10 cellular contexts compared by ENCODE assay signal in genomic region chr2:186426153-186427016, GRCh38. TPM values are rescaled to one million over a fixed set of nuclear protein-coding genes. Genes with fewer than 3 reads are reported as not detected.
DNase-seq lines count a peak whose midpoint lies in the region; ATAC-seq and TF ChIP-seq lines count a peak whose summit lies in the region.
"Had no signal": no experiment of that assay in that cellular context is flagged by ENCODE, and none has a peak within 500 bp of the region (broad histone marks: within the 10 kb centered on the region; RNA-seq: fewer than 3 reads in every experiment).

No MANE protein-coding gene starts in this region.

- H3K4me3 ChIP-seq in OCI-LY3 (ENCODE audit: low read length), result no peak overlapping the region
- H3K4me3 ChIP-seq in thyroid gland (replicated peaks in 1 of 3), result no peak overlapping the region
- H3K4me3 ChIP-seq: esophagus muscularis mucosa had no signal

- intact Hi-C loops in thyroid gland (cut with DNase I), result no loop called here

- H3K79me2 ChIP-seq in OCI-LY3 (ENCODE audit: low read length), result no peaks in the 10 kb centered on the region

- H3K9ac ChIP-seq in OCI-LY3 (ENCODE audit: low read length), result no peak overlapping the region

- DNase-seq in KG1 (lab: John Stamatoyannopoulos, UW) (no peak), NCI-H2171 treated with DMSO at 0.1 percent for 48 hours (lab: John Stamatoyannopoulos, UW) (no peak), thyroid gland (no peak)
- DNase-seq in stimulated activated CD4-positive, alpha-beta T cell treated with anti-CD3 and anti-CD28 coated beads, Interleukin-12 subunit alpha, Interleukin-12 subunit beta, amount 100 ng/mL, for 4 hours, result no peak
- DNase-seq: SHP77 treated with DMSO at 0.1 percent for 48 hours had no signal

- H3K4me1 ChIP-seq in OCI-LY3 (ENCODE audit: low read length), result peaks cover 25% of the 10 kb centered on the region
- no peaks in the 10 kb centered on the region for H3K4me1 ChIP-seq in thyroid gland

- no peak for TF ChIP-seq POLR2A in thyroid gland (IDR thresholded peaks at IDR 0.05)

- peak; percentile 88 for ATAC-seq in GM18498 (IDR thresholded peaks at IDR 0.05; ENCODE audit: unreplicated experiment)
- peak; percentile 87 for ATAC-seq in GM19467 (IDR thresholded peaks at IDR 0.05; ENCODE audit: unreplicated experiment)
- ATAC-seq in HG03066 (IDR thresholded peaks at IDR 0.05; ENCODE audit: low read depth, unreplicated experiment), result peak; percentile 90

- peaks cover 53% of the 10 kb centered on the region for H3K27me3 ChIP-seq in OCI-LY3 (ENCODE audit: low read depth, low read length)
- no peaks in the 10 kb centered on the region for H3K27me3 ChIP-seq in thyroid gland
- H3K27me3 ChIP-seq: esophagus muscularis mucosa had no signal

- WGBS in thyroid gland, 2 donors, result 94% methylated on average over 3 of the region's 3 CpGs

- no peaks in the 10 kb centered on the region for H3K9me3 ChIP-seq in OCI-LY3 (ENCODE audit: insufficient read depth, low read length)
- no peaks in the 10 kb centered on the region for H3K9me3 ChIP-seq in thyroid gland
- H3K9me3 ChIP-seq: esophagus muscularis mucosa had no signal

- H2AFZ ChIP-seq in OCI-LY3 (ENCODE audit: low read depth, low read length), result no peak overlapping the region

- peak overlapping the region; percentile 63 for H3K4me2 ChIP-seq in OCI-LY3 (ENCODE audit: low read length)

- H4K20me1 ChIP-seq in OCI-LY3 (ENCODE audit: insufficient read depth, low read length), result peaks cover 43% of the 10 kb centered on the region

- H3K36me3 ChIP-seq in OCI-LY3 (replicated peaks; ENCODE audit: low read depth, low read length), result no peaks in the 10 kb centered on the region
- H3K36me3 ChIP-seq in thyroid gland, result no peaks in the 10 kb centered on the region
- H3K36me3 ChIP-seq: esophagus muscularis mucosa had no signal

- no peak for TF ChIP-seq CTCF in OCI-LY3 (IDR thresholded peaks at IDR 0.05; ENCODE audit: low read depth, low read length)
- TF ChIP-seq CTCF in thyroid gland (IDR thresholded peaks at IDR 0.05), result no peak

- H3K27ac ChIP-seq in OCI-LY3 (ENCODE audit: low read length) (no peak overlapping the region), thyroid gland (no peak overlapping the region)
- H3K27ac ChIP-seq: esophagus muscularis mucosa had no signal

RNA-seq across cellular contexts. Expression of gene ZC3H15, which starts 59.7 kb away (rescaled TPM):
- 10 to 100 TPM; 56.1 to 74.8 (median 67.5) TPM for total RNA-seq in thyroid gland
